ENCODE assay signal across 17 cellular contexts in the genomic region with DNA sequence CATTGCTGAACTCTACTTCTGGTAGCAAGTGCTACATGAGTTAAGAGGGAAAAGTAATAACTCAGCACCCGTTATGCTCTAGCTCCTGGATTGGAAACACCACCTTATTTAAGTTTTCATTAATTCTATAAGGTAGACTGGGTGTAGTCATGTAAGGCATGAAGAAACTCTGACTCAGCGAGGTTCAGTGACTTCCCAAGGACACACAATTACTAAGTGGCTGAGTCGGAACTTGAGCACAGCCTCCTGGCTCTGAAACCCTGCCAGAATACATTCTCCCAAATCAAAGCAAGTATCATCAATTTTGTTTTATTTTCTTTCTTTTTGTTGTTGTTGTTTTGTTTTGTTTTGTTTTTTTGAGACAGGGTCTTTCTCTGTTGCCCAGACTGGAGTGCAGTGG.
"Had no signal": no experiment of that assay in that cellular context is flagged by ENCODE, and none has a peak within 500 bp of the region (broad histone marks: within the 10 kb centered on the region; RNA-seq: fewer than 3 reads in every experiment).

No MANE protein-coding gene starts in this region.

- H3K27ac ChIP-seq: coronary artery, prostate gland, upper lobe of left lung had no signal

- H3K9me3 ChIP-seq: prostate gland, upper lobe of left lung had no signal

- ATAC-seq: activated T-cell treated with anti-CD3 and anti-CD28 coated beads, Interleukin-2, amount 50 U/mL, for 4 hours; left cardiac atrium; natural killer cell; sciatic nerve had no signal

- H3K36me3 ChIP-seq: prostate gland, upper lobe of left lung had no signal

- H3K4me3 ChIP-seq: coronary artery, prostate gland, upper lobe of left lung had no signal

- H3K27me3 ChIP-seq: upper lobe of left lung had no signal

- DNase-seq: activated CD4-positive, alpha-beta T cell treated with anti-CD3 and anti-CD28 coated beads, Interleukin-2, amount 50 U/mL, for 48 hours; activated CD4-positive, CD25-positive, alpha-beta regulatory T cell treated with anti-CD3 and anti-CD28 coated beads, Interleukin-2, amount 50 U/mL, for 72 hours; activated gamma-delta T cell; activated naive CD8-positive, alpha-beta T cell treated with anti-CD3 and anti-CD28 coated beads, Interleukin-2, amount 10 ng/mL, durations not matched to agents 7 days and 5 days; activated T-cell treated with anti-CD3 and anti-CD28 coated beads, Interleukin-2, amount 50 U/mL, for 4 hours; effector CD4-positive, alpha-beta T cell; hypothalamus; left cardiac atrium; natural killer cell; nucleus accumbens; stimulated activated CD4-positive, alpha-beta T cell treated with anti-CD3 and anti-CD28 coated beads, Interleukin-12 subunit alpha, Interleukin-12 subunit beta, amount 100 ng/mL, for 4 hours; stimulated activated naive CD4-positive, alpha-beta T cell treated with Interleukin-2 at 50 U/mL for 16 hours; SW 1271; upper lobe of left lung had no signal

- H3K4me1 ChIP-seq: prostate gland had no signal
